In genomic region chr17:78779848-78780247, GRCh38 we compare ENCODE assay signal across 8 cellular contexts. TPM values are rescaled to one million over a fixed set of nuclear protein-coding genes. Genes with fewer than 3 reads are reported as not detected.
DNase-seq lines count a peak whose midpoint lies in the region; ATAC-seq and TF ChIP-seq lines count a peak whose summit lies in the region.

No MANE protein-coding gene starts in this region.

- TF ChIP-seq EP300 in upper lobe of left lung (IDR thresholded peaks at IDR 0.05): no peak

- peak in 1 of 2 donors; percentile 60 for ATAC-seq in upper lobe of left lung (ENCODE audit: low FRiP score in 2 of 2)

- TF ChIP-seq POLR2A in upper lobe of left lung (IDR thresholded peaks at IDR 0.05): peak in 1 of 4 donors; percentile 70

- H3K27ac ChIP-seq in upper lobe of left lung: peak overlapping the region; percentile 96 to 100 (median 98)

- DNase-seq in stimulated activated CD4-positive, alpha-beta T cell treated with anti-CD3 and anti-CD28 coated beads, Interleukin-15, amount 100 ng/mL, for 24 hours: peak; percentile 55
- DNase-seq in stimulated activated CD4-positive, alpha-beta T cell treated with anti-CD3 and anti-CD28 coated beads, Interleukin-4, amount 100 ng/mL, for 1 hour: no peak
- DNase-seq in activated T-cell treated with anti-CD3 and anti-CD28 coated beads for 4 hours (peak; percentile 31), kidney tubule cell (ENCODE audit: low spot score) (peak; percentile 22), upper lobe of left lung (peak in 1 of 2 donors; percentile 67), HuH-7.5 (ENCODE audit: low spot score) (no peak), putamen (ENCODE audit: low spot score) (no peak), EL (no peak)

- WGBS in upper lobe of left lung, 2 donors: 27 to 37% methylated on average over 3 of the region's 3 CpGs

- no peaks in the 10 kb centered on the region for H3K9me3 ChIP-seq in upper lobe of left lung

- no peaks in the 10 kb centered on the region for H3K27me3 ChIP-seq in upper lobe of left lung

- peaks cover 29 to 76% (median 50%) of the 10 kb centered on the region in 4 donors for H3K4me1 ChIP-seq in upper lobe of left lung

- no peaks in the 10 kb centered on the region for H3K36me3 ChIP-seq in upper lobe of left lung

- peak overlapping the region in 3 of 4 donors; percentile 96 to 97 (median 97) for H3K4me3 ChIP-seq in upper lobe of left lung

- peak in 1 of 6 experiments; percentile 42 for TF ChIP-seq CTCF in upper lobe of left lung (IDR thresholded peaks at IDR 0.05)

RNA-seq across cellular contexts. Expression of gene CYTH1, which starts 2.2 kb away (rescaled TPM):
- total RNA-seq in upper lobe of left lung: 100 to 1,000 TPM; 113 to 295 (median 121) TPM

Comparison
In these comparisons a context has a peak if more than half of its experiments do, and no peak if none do; other contexts are left out.
1. DNase-seq: peak in stimulated activated CD4-positive, alpha-beta T cell treated with anti-CD3 and anti-CD28 coated beads, Interleukin-15, amount 100 ng/mL, for 24 hours (single experiment), activated T-cell treated with anti-CD3 and anti-CD28 coated beads for 4 hours (single experiment) and kidney tubule cell (single experiment); none in stimulated activated CD4-positive, alpha-beta T cell treated with anti-CD3 and anti-CD28 coated beads, Interleukin-4, amount 100 ng/mL, for 1 hour (single experiment), HuH-7.5 (single experiment), putamen (single experiment) and EL (single experiment).